Comparison of ENCODE assay signal across 9 cellular contexts in the genomic region with DNA sequence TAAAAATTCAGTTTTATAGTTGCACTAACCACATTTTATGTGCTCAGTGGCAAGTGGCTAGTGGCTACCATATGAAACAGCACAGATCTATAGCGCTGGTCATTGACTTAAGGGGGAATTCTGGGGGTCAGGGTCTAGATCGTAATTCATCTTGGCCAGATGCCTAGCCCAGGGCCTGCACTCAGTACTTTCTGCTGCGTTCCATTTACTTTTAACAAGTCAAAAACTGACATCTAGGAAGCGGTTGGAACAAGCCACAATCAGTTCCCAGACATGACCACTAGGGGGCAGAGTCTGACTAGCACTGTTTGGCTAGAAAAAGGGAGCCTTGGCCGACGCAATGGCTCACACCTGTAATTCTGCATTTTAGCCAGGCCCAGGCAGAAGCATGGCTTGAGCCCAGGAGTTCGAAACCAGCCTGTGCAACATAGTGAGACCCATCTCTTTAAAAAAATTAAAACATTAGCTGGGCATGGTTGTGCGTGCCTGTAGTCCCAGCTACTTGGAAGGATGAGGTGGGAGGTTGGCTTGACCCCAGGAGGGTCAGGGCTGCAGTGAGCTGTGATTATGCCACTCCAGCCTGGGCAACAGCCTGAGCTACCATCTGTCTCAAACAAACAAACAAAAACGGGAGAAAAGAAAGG. TPM values are rescaled to one million over a fixed set of nuclear protein-coding genes. Genes with fewer than 3 reads are reported as not detected.
DNase-seq lines count a peak whose midpoint lies in the region; ATAC-seq, FAIRE-seq and TF ChIP-seq lines count a peak whose summit lies in the region.
"Had no signal": no experiment of that assay in that cellular context is flagged by ENCODE, and none has a peak within 500 bp of the region (broad histone marks: within the 10 kb centered on the region; RNA-seq: fewer than 3 reads in every experiment).

No MANE protein-coding gene starts in this region.

- TF ChIP-seq POLR2A in HepG2 (IDR thresholded peaks at IDR 0.05; ENCODE audit: insufficient read depth in 1 of 2, low read depth in 2 of 2, low read length in 2 of 2) = no peak

- H3K4me1 Mint-ChIP-seq in chondrocyte (ENCODE audit: low read depth) = peaks cover 12% of the 10 kb centered on the region

- H3K27ac ChIP-seq in HepG2 (ENCODE audit: extremely low read length, insufficient read depth, low read length) = peak overlapping the region; percentile 25
- H3K27ac ChIP-seq: BLaER1 had no signal

- H3K79me2 ChIP-seq in HepG2 (ENCODE audit: insufficient read depth, low read length) = no peaks in the 10 kb centered on the region

- no peaks in the 10 kb centered on the region for H4K20me1 ChIP-seq in HepG2 (ENCODE audit: insufficient read depth, low read length)
- H4K20me1 ChIP-seq: BLaER1 had no signal

- FAIRE-seq in HepG2 (lab: Jason Lieb, UNC) = peak; percentile 97

- H3K9ac ChIP-seq in HepG2 (ENCODE audit: insufficient read depth, low read depth, low read length) = no peak overlapping the region
- H3K9ac ChIP-seq: BLaER1 had no signal

- WGBS in HepG2 (ENCODE audit: low lambda C conversion rate) = 2% methylated on average over 9 of the region's 9 CpGs

- no peaks in the 10 kb centered on the region for H3K27me3 ChIP-seq in HepG2 (ENCODE audit: control insufficient read depth in 1 of 2, insufficient read depth in 2 of 2, low read length in 2 of 2)
- H3K27me3 ChIP-seq: BLaER1 had no signal

- no peak overlapping the region for H3K4me3 Mint-ChIP-seq in chondrocyte (ENCODE audit: unreplicated experiment)

- H3K4me2 ChIP-seq in HepG2 (ENCODE audit: low read depth, low read length) = peak overlapping the region; percentile 62
- H3K4me2 ChIP-seq: BLaER1 had no signal

- in situ Hi-C loops in HepG2 (cut with HindIII; ENCODE audit: extremely low pct_ligation_motif_present, low pct_unique_long_range_greater_than_20kb) = loop anchor here (5.0 kb wide), 1 partner anchor 56 kb away; the partner anchor contains the start of gene CATIP

- DNase-seq in activated gamma-delta T cell treated with Interleukin-2 at 50 U/mL for 16 hours (peak; percentile 90), activated gamma-delta T cell (lab: John Stamatoyannopoulos, UW) (no peak), NCI-H510A (lab: John Stamatoyannopoulos, UW) (peak; percentile 31), chondrocyte (ENCODE audit: low spot score) (no peak), HepG2 (ENCODE audit: low spot score) (peak; percentile 90)
- peak; percentile 84 for DNase-seq in activated CD4-positive, CD25-positive, alpha-beta regulatory T cell treated with anti-CD3 and anti-CD28 coated beads, Interleukin-2, amount 50 U/mL, for 72 hours
- DNase-seq in stimulated activated CD4-positive, alpha-beta T cell treated with anti-CD3 and anti-CD28 coated beads, TNF-alpha, amount 100 ng/mL, for 24 hours (ENCODE audit: low read depth in 3 of 3) = peak; percentile 74 to 88 (median 86)

- no peaks in the 10 kb centered on the region for H3K9me3 Mint-ChIP-seq in chondrocyte (ENCODE audit: low read depth)

- CTCF ChIA-PET in HepG2 (lab: Yijun Ruan, JAX; ENCODE audit: low intra/inter-chr PET ratio, low total read pairs) = interaction anchor here (0.7 to 3.1 kb wide), 9 partner anchors 9 to 347 kb away, joined by 3 to 59 read pairs (median 5); partner anchors contain the start of genes CATIP and TMBIM1

- peak; percentile 81 for ATAC-seq in HG03432 (IDR thresholded peaks at IDR 0.05; ENCODE audit: unreplicated experiment)
- peak; percentile 64 for ATAC-seq in HepG2

- TF ChIP-seq EP300 in HepG2 (IDR thresholded peaks at IDR 0.05; ENCODE audit: low read depth in 2 of 2, low read length in 2 of 2) (no peak), HepG2 (CRISPR knock-in tag; IDR thresholded peaks at IDR 0.05; ENCODE audit: borderline replicate concordance) (0 out of 2 replicates have a peak, but pooled peaks have one; percentile 46)

- H3K9me3 ChIP-seq in HepG2 (ENCODE audit: low read length) = no peaks in the 10 kb centered on the region
- H3K9me3 ChIP-seq: BLaER1 had no signal

- intact Hi-C loops in HepG2 (cut with micrococcal nuclease; ENCODE audit: unreplicated experiment) = loop anchor here (1.0 to 2.0 kb wide), 4 partner anchors 29 to 95 kb away; partner anchors contain the start of gene CATIP

- H3K4me3 ChIP-seq in HepG2 (replicated peaks in 1 of 3; ENCODE audit: insufficient read depth in 1 of 3, low read depth in 2 of 3, low read length in 3 of 3) = no peak overlapping the region
- H3K4me3 ChIP-seq: BLaER1 had no signal

- no TSS peak for BruUV-seq in HepG2 (replicated peaks; lab: Mats Ljungman, UMichigan)

- H3K27ac Mint-ChIP-seq in chondrocyte (ENCODE audit: unreplicated experiment) = no peak overlapping the region

- H3K27me3 Mint-ChIP-seq in chondrocyte (ENCODE audit: low read depth) = no peaks in the 10 kb centered on the region

- peak; percentile 95 for TF ChIP-seq CTCF in chondrocyte (IDR thresholded peaks at IDR 0.05)
- TF ChIP-seq CTCF in HepG2 (CRISPR knock-in tag; IDR thresholded peaks at IDR 0.05) = peak; percentile 99

- no peaks in the 10 kb centered on the region for H3K36me3 Mint-ChIP-seq in chondrocyte (ENCODE audit: low read depth)

- POLR2A ChIA-PET in HepG2 (lab: Yijun Ruan, JAX) = interaction anchor here (1.2 to 1.7 kb wide), 3 partner anchors 55 to 104 kb away, joined by 3 to 8 read pairs (median 5); partner anchors contain the start of gene CATIP

- TF ChIP-seq RAD21 in HepG2 (CRISPR knock-in tag; IDR thresholded peaks at IDR 0.05) = peak; percentile 99

- no peaks in the 10 kb centered on the region for H3K36me3 ChIP-seq in HepG2 (replicated peaks in 1 of 2; ENCODE audit: control insufficient read depth in 1 of 2, insufficient read depth in 2 of 2, low read length in 2 of 2)
- H3K36me3 ChIP-seq: BLaER1 had no signal

- H3K4me1 ChIP-seq in HepG2 (ENCODE audit: insufficient read depth, low read length) = peaks cover 63% of the 10 kb centered on the region
- H3K4me1 ChIP-seq: BLaER1 had no signal

- no peak overlapping the region for H2AFZ ChIP-seq in HepG2 (ENCODE audit: low read length)

RNA-seq across cellular contexts. Expression of gene TMBIM1, which starts 9.0 kb away (rescaled TPM):
- total RNA-seq in chondrocyte = 69.6 to 100 TPM (median 96.1 TPM) in 3 replicates
- total RNA-seq in HepG2 (2016; rRNA removed; fragmentation: Illumina TruSeq; extraction: Trizol) = 69.7 and 139 TPM in 2 replicates
- total RNA-seq in HepG2 (2016; cell fraction: cytosol; rRNA removed; fragmentation: Illumina TruSeq; extraction: Trizol; ENCODE audit: low read depth) = 37.2 and 38.6 TPM in 2 replicates
- 57.8 and 142 TPM in 2 replicates for total RNA-seq in HepG2 (2016; cell fraction: insoluble cytoplasmic fraction; rRNA removed; fragmentation: Illumina TruSeq; extraction: Trizol)
- total RNA-seq in HepG2 (2016; cell fraction: membrane; rRNA removed; fragmentation: Illumina TruSeq; extraction: Trizol) = 88.3 and 90.4 TPM in 2 replicates
- 108 and 128 TPM in 2 replicates for total RNA-seq in HepG2 (2016; cell fraction: nucleus; rRNA removed; fragmentation: Illumina TruSeq; extraction: Trizol)
- 127 and 181 TPM in 2 replicates for polyA plus RNA-seq in HepG2 (2011; rRNA removed)
- polyA plus RNA-seq in HepG2 (2011; cell fraction: cytosol; rRNA removed) = 146 and 187 TPM in 2 replicates
- 207 and 243 TPM in 2 replicates for polyA plus RNA-seq in HepG2 (2011; cell fraction: nucleus; rRNA removed)
- 254 and 390 TPM in 2 replicates for polyA plus RNA-seq in HepG2 (2012)
- polyA plus RNA-seq in HepG2 (2016; cell fraction: cytosol; fragmentation: Illumina TruSeq; extraction: Trizol; ENCODE audit: low read depth) = 33.9 and 35.7 TPM in 2 replicates
- polyA plus RNA-seq in HepG2 (2016; cell fraction: insoluble cytoplasmic fraction; fragmentation: Illumina TruSeq; extraction: Trizol; ENCODE audit: low read depth) = 56.2 and 61.3 TPM in 2 replicates
- 62.1 and 66.4 TPM in 2 replicates for polyA plus RNA-seq in HepG2 (2016; cell fraction: membrane; fragmentation: Illumina TruSeq; extraction: Trizol; ENCODE audit: low read depth)
- 152 and 156 TPM in 2 replicates for polyA plus RNA-seq in HepG2 (2016; cell fraction: nucleus; fragmentation: Illumina TruSeq; extraction: Trizol; ENCODE audit: insufficient read depth, low read depth)
- polyA minus RNA-seq in HepG2 (2011; rRNA and poly(A)+ RNA removed; ENCODE audit: low replicate concordance) = 19.4 and 315 TPM in 2 replicates
- 88.2 and 133 TPM in 2 replicates for polyA minus RNA-seq in HepG2 (2011; cell fraction: cytosol; rRNA and poly(A)+ RNA removed)
- 37.2 and 64.6 TPM in 2 replicates for polyA minus RNA-seq in HepG2 (2011; cell fraction: nucleus; rRNA and poly(A)+ RNA removed)

RNA-seq across cellular contexts. Expression of gene PNKD, which starts 31.0 kb away (rescaled TPM):
- total RNA-seq in chondrocyte = 28.9 to 49.9 TPM (median 31.3 TPM) in 3 replicates
- total RNA-seq in HepG2 (2016; rRNA removed; fragmentation: Illumina TruSeq; extraction: Trizol) = 50.0 and 55.9 TPM in 2 replicates
- 21.6 and 27.3 TPM in 2 replicates for total RNA-seq in HepG2 (2016; cell fraction: cytosol; rRNA removed; fragmentation: Illumina TruSeq; extraction: Trizol; ENCODE audit: low read depth)
- 48.3 and 59.8 TPM in 2 replicates for total RNA-seq in HepG2 (2016; cell fraction: insoluble cytoplasmic fraction; rRNA removed; fragmentation: Illumina TruSeq; extraction: Trizol)
- total RNA-seq in HepG2 (2016; cell fraction: membrane; rRNA removed; fragmentation: Illumina TruSeq; extraction: Trizol) = 30.6 and 30.7 TPM in 2 replicates
- total RNA-seq in HepG2 (2016; cell fraction: nucleus; rRNA removed; fragmentation: Illumina TruSeq; extraction: Trizol) = 34.2 and 39.5 TPM in 2 replicates
- polyA plus RNA-seq in HepG2 (2011; rRNA removed) = 78.0 and 80.4 TPM in 2 replicates
- 48.4 and 76.6 TPM in 2 replicates for polyA plus RNA-seq in HepG2 (2011; cell fraction: cytosol; rRNA removed)
- polyA plus RNA-seq in HepG2 (2011; cell fraction: nucleus; rRNA removed) = 76.3 and 77.5 TPM in 2 replicates
- polyA plus RNA-seq in HepG2 (2012) = 59.5 and 60.9 TPM in 2 replicates
- 24.9 and 29.3 TPM in 2 replicates for polyA plus RNA-seq in HepG2 (2016; cell fraction: cytosol; fragmentation: Illumina TruSeq; extraction: Trizol; ENCODE audit: low read depth)
- polyA plus RNA-seq in HepG2 (2016; cell fraction: insoluble cytoplasmic fraction; fragmentation: Illumina TruSeq; extraction: Trizol; ENCODE audit: low read depth) = 58.0 and 59.1 TPM in 2 replicates
- 31.6 and 35.4 TPM in 2 replicates for polyA plus RNA-seq in HepG2 (2016; cell fraction: membrane; fragmentation: Illumina TruSeq; extraction: Trizol; ENCODE audit: low read depth)
- polyA plus RNA-seq in HepG2 (2016; cell fraction: nucleus; fragmentation: Illumina TruSeq; extraction: Trizol; ENCODE audit: insufficient read depth, low read depth) = 73.5 and 80.9 TPM in 2 replicates
- polyA minus RNA-seq in HepG2 (2011; rRNA and poly(A)+ RNA removed; ENCODE audit: low replicate concordance) = 33.3 and 44.2 TPM in 2 replicates
- 15.5 and 20.7 TPM in 2 replicates for polyA minus RNA-seq in HepG2 (2011; cell fraction: cytosol; rRNA and poly(A)+ RNA removed)
- 9.7 and 10.9 TPM in 2 replicates for polyA minus RNA-seq in HepG2 (2011; cell fraction: nucleus; rRNA and poly(A)+ RNA removed)

RNA-seq across cellular contexts. Expression of gene AAMP, which starts 31.4 kb away (rescaled TPM):
- total RNA-seq in chondrocyte = 39.6 to 42.6 TPM (median 42.4 TPM) in 3 replicates
- total RNA-seq in HepG2 (2016; rRNA removed; fragmentation: Illumina TruSeq; extraction: Trizol) = 186 and 241 TPM in 2 replicates
- 26.6 and 29.2 TPM in 2 replicates for total RNA-seq in HepG2 (2016; cell fraction: cytosol; rRNA removed; fragmentation: Illumina TruSeq; extraction: Trizol; ENCODE audit: low read depth)
- total RNA-seq in HepG2 (2016; cell fraction: insoluble cytoplasmic fraction; rRNA removed; fragmentation: Illumina TruSeq; extraction: Trizol) = 202 and 247 TPM in 2 replicates
- total RNA-seq in HepG2 (2016; cell fraction: membrane; rRNA removed; fragmentation: Illumina TruSeq; extraction: Trizol) = 56.8 and 59.3 TPM in 2 replicates
- total RNA-seq in HepG2 (2016; cell fraction: nucleus; rRNA removed; fragmentation: Illumina TruSeq; extraction: Trizol) = 85.4 and 91.7 TPM in 2 replicates
- polyA plus RNA-seq in HepG2 (2011; rRNA removed) = 110 and 119 TPM in 2 replicates
- 138 and 202 TPM in 2 replicates for polyA plus RNA-seq in HepG2 (2011; cell fraction: cytosol; rRNA removed)
- polyA plus RNA-seq in HepG2 (2011; cell fraction: nucleus; rRNA removed) = 161 and 181 TPM in 2 replicates
- 99.2 and 104 TPM in 2 replicates for polyA plus RNA-seq in HepG2 (2012)
- polyA plus RNA-seq in HepG2 (2016; cell fraction: cytosol; fragmentation: Illumina TruSeq; extraction: Trizol; ENCODE audit: low read depth) = 13.9 and 16.0 TPM in 2 replicates
- polyA plus RNA-seq in HepG2 (2016; cell fraction: insoluble cytoplasmic fraction; fragmentation: Illumina TruSeq; extraction: Trizol; ENCODE audit: low read depth) = 224 and 231 TPM in 2 replicates
- 30.9 and 33.2 TPM in 2 replicates for polyA plus RNA-seq in HepG2 (2016; cell fraction: membrane; fragmentation: Illumina TruSeq; extraction: Trizol; ENCODE audit: low read depth)
- polyA plus RNA-seq in HepG2 (2016; cell fraction: nucleus; fragmentation: Illumina TruSeq; extraction: Trizol; ENCODE audit: insufficient read depth, low read depth) = 127 and 131 TPM in 2 replicates
- polyA minus RNA-seq in HepG2 (2011; rRNA and poly(A)+ RNA removed; ENCODE audit: low replicate concordance) = 41.5 and 143 TPM in 2 replicates
- polyA minus RNA-seq in HepG2 (2011; cell fraction: cytosol; rRNA and poly(A)+ RNA removed) = 58.2 and 63.3 TPM in 2 replicates
- polyA minus RNA-seq in HepG2 (2011; cell fraction: nucleus; rRNA and poly(A)+ RNA removed) = 39.9 and 43.6 TPM in 2 replicates

RNA-seq across cellular contexts. Expression of gene GPBAR1, which starts 40.5 kb away (rescaled TPM):
- total RNA-seq in chondrocyte = 0.10 to 0.26 TPM (median 0.22 TPM) in 3 replicates
- 0.09 TPM in 1 of 2 replicates, not detected in the other for total RNA-seq in HepG2 (2016; rRNA removed; fragmentation: Illumina TruSeq; extraction: Trizol)
- total RNA-seq in HepG2 (2016; cell fraction: cytosol; rRNA removed; fragmentation: Illumina TruSeq; extraction: Trizol; ENCODE audit: low read depth) = not detected in 2 replicates
- 0.15 TPM in 1 of 2 replicates, not detected in the other for total RNA-seq in HepG2 (2016; cell fraction: insoluble cytoplasmic fraction; rRNA removed; fragmentation: Illumina TruSeq; extraction: Trizol)
- total RNA-seq in HepG2 (2016; cell fraction: membrane; rRNA removed; fragmentation: Illumina TruSeq; extraction: Trizol) = 0.17 TPM in 1 of 2 replicates, not detected in the other
- 0.25 and 0.38 TPM in 2 replicates for total RNA-seq in HepG2 (2016; cell fraction: nucleus; rRNA removed; fragmentation: Illumina TruSeq; extraction: Trizol)
- polyA plus RNA-seq in HepG2 (2011; rRNA removed) = 0.05 and 0.09 TPM in 2 replicates
- 0.05 and 0.12 TPM in 2 replicates for polyA plus RNA-seq in HepG2 (2011; cell fraction: cytosol; rRNA removed)
- 0.45 and 0.68 TPM in 2 replicates for polyA plus RNA-seq in HepG2 (2011; cell fraction: nucleus; rRNA removed)
- 0.09 and 0.11 TPM in 2 replicates for polyA plus RNA-seq in HepG2 (2012)
- 0.08 and 0.22 TPM in 2 replicates for polyA plus RNA-seq in HepG2 (2016; cell fraction: cytosol; fragmentation: Illumina TruSeq; extraction: Trizol; ENCODE audit: low read depth)
- 0.16 TPM in 1 of 2 replicates, not detected in the other for polyA plus RNA-seq in HepG2 (2016; cell fraction: insoluble cytoplasmic fraction; fragmentation: Illumina TruSeq; extraction: Trizol; ENCODE audit: low read depth)
- polyA plus RNA-seq in HepG2 (2016; cell fraction: membrane; fragmentation: Illumina TruSeq; extraction: Trizol; ENCODE audit: low read depth) = 0.22 and 0.27 TPM in 2 replicates
- not detected in 2 replicates for polyA plus RNA-seq in HepG2 (2016; cell fraction: nucleus; fragmentation: Illumina TruSeq; extraction: Trizol; ENCODE audit: insufficient read depth, low read depth)
- polyA minus RNA-seq in HepG2 (2011; rRNA and poly(A)+ RNA removed; ENCODE audit: low replicate concordance) = 0.12 and 1.2 TPM in 2 replicates
- not detected in 2 replicates for polyA minus RNA-seq in HepG2 (2011; cell fraction: cytosol; rRNA and poly(A)+ RNA removed)
- polyA minus RNA-seq in HepG2 (2011; cell fraction: nucleus; rRNA and poly(A)+ RNA removed) = 1.2 and 1.5 TPM in 2 replicates

RNA-seq across cellular contexts. Expression of gene CATIP, which starts 55.4 kb away (rescaled TPM):
- not detected in 3 replicates for total RNA-seq in chondrocyte
- total RNA-seq in HepG2 (2016; rRNA removed; fragmentation: Illumina TruSeq; extraction: Trizol) = 0.22 TPM in 1 of 2 replicates, not detected in the other
- total RNA-seq in HepG2 (2016; cell fraction: cytosol; rRNA removed; fragmentation: Illumina TruSeq; extraction: Trizol; ENCODE audit: low read depth) = 0.35 TPM in 1 of 2 replicates, not detected in the other
- total RNA-seq in HepG2 (2016; cell fraction: insoluble cytoplasmic fraction; rRNA removed; fragmentation: Illumina TruSeq; extraction: Trizol) = 0.15 TPM in 1 of 2 replicates, not detected in the other
- total RNA-seq in HepG2 (2016; cell fraction: membrane; rRNA removed; fragmentation: Illumina TruSeq; extraction: Trizol) = 0.38 and 0.49 TPM in 2 replicates
- total RNA-seq in HepG2 (2016; cell fraction: nucleus; rRNA removed; fragmentation: Illumina TruSeq; extraction: Trizol) = not detected in 2 replicates
- polyA plus RNA-seq in HepG2 (2011; rRNA removed) = 0.07 and 0.09 TPM in 2 replicates
- polyA plus RNA-seq in HepG2 (2011; cell fraction: cytosol; rRNA removed) = 0.09 and 0.15 TPM in 2 replicates
- 0.48 and 0.87 TPM in 2 replicates for polyA plus RNA-seq in HepG2 (2011; cell fraction: nucleus; rRNA removed)
- 0.15 TPM in 1 of 2 replicates, not detected in the other for polyA plus RNA-seq in HepG2 (2012)
- polyA plus RNA-seq in HepG2 (2016; cell fraction: cytosol; fragmentation: Illumina TruSeq; extraction: Trizol; ENCODE audit: low read depth) = not detected in 2 replicates
- not detected in 2 replicates for polyA plus RNA-seq in HepG2 (2016; cell fraction: insoluble cytoplasmic fraction; fragmentation: Illumina TruSeq; extraction: Trizol; ENCODE audit: low read depth)
- polyA plus RNA-seq in HepG2 (2016; cell fraction: membrane; fragmentation: Illumina TruSeq; extraction: Trizol; ENCODE audit: low read depth) = not detected in 2 replicates
- polyA plus RNA-seq in HepG2 (2016; cell fraction: nucleus; fragmentation: Illumina TruSeq; extraction: Trizol; ENCODE audit: insufficient read depth, low read depth) = not detected in 2 replicates
- polyA minus RNA-seq in HepG2 (2011; rRNA and poly(A)+ RNA removed; ENCODE audit: low replicate concordance) = 0.36 TPM in 1 of 2 replicates, not detected in the other
- not detected in 2 replicates for polyA minus RNA-seq in HepG2 (2011; cell fraction: cytosol; rRNA and poly(A)+ RNA removed)
- 1.4 TPM in 1 of 2 replicates, not detected in the other for polyA minus RNA-seq in HepG2 (2011; cell fraction: nucleus; rRNA and poly(A)+ RNA removed)

Comparison
In these comparisons a context has a peak if more than half of its experiments do, and no peak if none do; other contexts are left out.
1. DNase-seq: peak in activated gamma-delta T cell treated with Interleukin-2 at 50 U/mL for 16 hours (single experiment), NCI-H510A (single experiment), activated CD4-positive, CD25-positive, alpha-beta regulatory T cell treated with anti-CD3 and anti-CD28 coated beads, Interleukin-2, amount 50 U/mL, for 72 hours (single experiment), HepG2 (single experiment) and stimulated activated CD4-positive, alpha-beta T cell treated with anti-CD3 and anti-CD28 coated beads, TNF-alpha, amount 100 ng/mL, for 24 hours (3 of 3); none in activated gamma-delta T cell (single experiment) and chondrocyte (single experiment).